19 cellular contexts compared by ENCODE assay signal in the genomic region with DNA sequence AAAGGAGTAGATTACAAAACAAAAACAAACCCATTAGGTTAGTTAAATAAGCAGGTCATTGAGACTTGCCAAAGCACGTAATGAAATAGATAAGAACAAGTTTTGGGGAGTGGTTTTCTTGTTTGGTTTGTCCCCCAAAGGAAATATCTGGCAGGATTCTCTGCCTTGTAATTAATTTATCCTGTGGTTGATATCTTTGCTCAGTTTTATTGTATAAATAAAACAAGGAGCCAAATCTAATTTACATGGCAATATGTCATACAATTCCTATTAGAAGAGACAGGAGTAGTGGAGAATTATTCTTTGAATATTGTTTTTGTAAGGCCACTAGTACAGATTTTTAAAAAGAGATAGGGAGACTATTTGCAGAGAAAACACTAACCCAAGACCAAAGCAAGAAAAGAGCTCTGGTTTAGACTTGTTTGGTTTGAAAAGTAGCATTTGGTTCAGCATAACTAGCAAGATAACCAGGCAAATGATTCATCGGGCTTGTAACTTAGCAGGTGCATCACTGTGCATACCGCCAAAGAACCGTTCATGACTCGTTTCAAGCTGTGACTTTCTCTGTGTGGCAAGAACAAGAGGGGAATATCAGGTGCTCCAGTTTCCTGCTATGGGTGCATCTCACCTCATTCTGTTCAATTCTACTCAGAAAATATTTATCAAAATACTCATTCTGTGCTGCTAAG.
DNase-seq lines count a peak whose midpoint lies in the region; ATAC-seq and TF ChIP-seq lines count a peak whose summit lies in the region.
"Had no signal": no experiment of that assay in that cellular context is flagged by ENCODE, and none has a peak within 500 bp of the region (broad histone marks: within the 10 kb centered on the region; RNA-seq: fewer than 3 reads in every experiment).

No MANE protein-coding gene starts in this region.

- TF ChIP-seq CTCF in epithelial cell of esophagus (IDR thresholded peaks at IDR 0.05; ENCODE audit: insufficient read depth, low read depth, low read length, missing control alignments), result no peak

- H3K4me3 ChIP-seq in epithelial cell of esophagus (ENCODE audit: low read length), result no peak overlapping the region
- H3K4me3 ChIP-seq: dorsolateral prefrontal cortex, lung, Peyer's patch, sigmoid colon, thoracic aorta had no signal

- no peak for ATAC-seq in HG03520 (IDR thresholded peaks at IDR 0.05; ENCODE audit: unreplicated experiment)
- no peak for ATAC-seq in activated CD4-positive, CD25-positive, alpha-beta regulatory T cell treated with anti-CD3 and anti-CD28 coated beads, Interleukin-2, amount 50 U/mL, for 24 hours
- ATAC-seq: esophagus mucosa; HCT116; stimulated activated memory B cell treated with anti-CD40 and anti-IgM and Interleukin-4, amounts not matched to agents 10 μg/mL and 1 μg/mL and 100 μg/mL, for 72 hours had no signal

- DNase-seq in NCI-H345 (lab: John Stamatoyannopoulos, UW) (peak; percentile 31), NCI-H345 treated with DMSO at 0.1 percent for 48 hours (lab: John Stamatoyannopoulos, UW; ENCODE audit: unreplicated experiment) (no peak), NCI-H226 (peak; percentile 32), epithelial cell of esophagus (ENCODE audit: low read depth) (peak; percentile 69), myocyte (ENCODE audit: low read depth) (peak; percentile 49)
- no peak for DNase-seq in activated T-cell treated with anti-CD3 and anti-CD28 coated beads, Interleukin-2, amount 50 U/mL, for 48 hours
- DNase-seq: activated naive CD8-positive, alpha-beta T cell treated with anti-CD3 and anti-CD28 coated beads, Interleukin-2, amount 10 ng/mL, durations not matched to agents 7 days and 5 days; dorsolateral prefrontal cortex; KBM-7; naive B cell; Peyer's patch; sigmoid colon had no signal

Comparison
In these comparisons a context has a peak if more than half of its experiments do, and no peak if none do; other contexts are left out.
1. DNase-seq: peak in NCI-H345 (single experiment), NCI-H226 (single experiment), epithelial cell of esophagus (single experiment) and myocyte (single experiment); none in NCI-H345 treated with DMSO at 0.1 percent for 48 hours (single experiment) and activated T-cell treated with anti-CD3 and anti-CD28 coated beads, Interleukin-2, amount 50 U/mL, for 48 hours (0 of 2).